In genomic region chr10:43073721-43074120, GRCh38 we compare ENCODE assay signal across 32 cellular contexts. TPM values are rescaled to one million over a fixed set of nuclear protein-coding genes. Genes with fewer than 3 reads are reported as not detected.
"Had no signal": no experiment of that assay in that cellular context is flagged by ENCODE, and none has a peak within 500 bp of the region (broad histone marks: within the 10 kb centered on the region; RNA-seq: fewer than 3 reads in every experiment).

No MANE protein-coding gene starts in this region.

- H3K4me3 Mint-ChIP-seq: activated CD4-positive, alpha-beta memory T cell treated with anti-CD3 and anti-CD28 coated beads for 36 hours; activated CD4-positive, alpha-beta T cell treated with anti-CD3 and anti-CD28 coated beads for 36 hours; activated CD4-positive, alpha-beta T cell treated with anti-CD3 and anti-CD28 coated beads, Interleukin-2, amount 10 ng/mL, durations not matched to agents 24 days and 14 days; activated CD8-positive, alpha-beta memory T cell treated with anti-CD3 and anti-CD28 coated beads, Interleukin-2, amount 10 ng/mL, durations not matched to agents 7 days and 5 days; activated CD8-positive, alpha-beta T cell treated with anti-CD3 and anti-CD28 coated beads, Interleukin-2, amount 10 ng/mL, durations not matched to agents 7 days and 5 days; activated naive CD4-positive, alpha-beta T cell treated with anti-CD3 and anti-CD28 coated beads for 36 hours; activated naive CD4-positive, alpha-beta T cell treated with anti-CD3 and anti-CD28 coated beads, Interleukin-2, amount 50 U/mL, for 24 hours; activated naive CD8-positive, alpha-beta T cell treated with anti-CD3 and anti-CD28 coated beads for 36 hours; activated naive CD8-positive, alpha-beta T cell treated with anti-CD3 and anti-CD28 coated beads, Interleukin-2, amount 50 U/mL, for 24 hours; activated T-helper 1 cell treated with anti-CD3 and anti-CD28 coated beads, Interleukin-12 subunit alpha, Interleukin-12 subunit beta, Interleukin-2, Interleukin-4 antibody, amounts not matched to agents 30 ng/mL and 10 ng/mL and 1 ng/mL, durations not matched to agents 14 hours and 24 hours and 36 hours; dendritic cell treated with granulocyte-macrophage colony-stimulating factor and Interleukin-4, amounts not matched to agents 40 ng/mL and 50 ng/mL, for 4 days; endodermal cell had no signal

- H3K27ac ChIP-seq: adrenal gland, body of pancreas, coronary artery, dorsolateral prefrontal cortex, gastrocnemius medialis had no signal

- H3K4me3 ChIP-seq: adrenal gland, body of pancreas, coronary artery, dorsolateral prefrontal cortex, gastrocnemius medialis had no signal

- H3K27ac Mint-ChIP-seq: activated CD4-positive, alpha-beta memory T cell treated with anti-CD3 and anti-CD28 coated beads for 36 hours; activated CD4-positive, alpha-beta T cell treated with anti-CD3 and anti-CD28 coated beads for 36 hours; activated CD4-positive, alpha-beta T cell treated with anti-CD3 and anti-CD28 coated beads, Interleukin-2, amount 10 ng/mL, durations not matched to agents 24 days and 14 days; activated CD8-positive, alpha-beta memory T cell treated with anti-CD3 and anti-CD28 coated beads, Interleukin-2, amount 10 ng/mL, durations not matched to agents 7 days and 5 days; activated CD8-positive, alpha-beta T cell treated with anti-CD3 and anti-CD28 coated beads, Interleukin-2, amount 10 ng/mL, durations not matched to agents 7 days and 5 days; activated naive CD4-positive, alpha-beta T cell treated with anti-CD3 and anti-CD28 coated beads for 36 hours; activated naive CD4-positive, alpha-beta T cell treated with anti-CD3 and anti-CD28 coated beads, Interleukin-2, amount 50 U/mL, for 24 hours; activated naive CD8-positive, alpha-beta T cell treated with anti-CD3 and anti-CD28 coated beads for 36 hours; activated naive CD8-positive, alpha-beta T cell treated with anti-CD3 and anti-CD28 coated beads, Interleukin-2, amount 50 U/mL, for 24 hours; activated T-helper 1 cell treated with anti-CD3 and anti-CD28 coated beads, Interleukin-12 subunit alpha, Interleukin-12 subunit beta, Interleukin-2, Interleukin-4 antibody, amounts not matched to agents 30 ng/mL and 10 ng/mL and 1 ng/mL, durations not matched to agents 14 hours and 24 hours and 36 hours; activated T-helper 2 cell treated with anti-CD3 and anti-CD28 coated beads, Interferon-gamma antibody, Interleukin-2, Interleukin-4, amounts not matched to agents 10 μg/mL and 5 μg/mL and 100 μg/mL, durations not matched to agents 14 hours and 24 hours and 36 hours; dendritic cell treated with granulocyte-macrophage colony-stimulating factor and Interleukin-4, amounts not matched to agents 40 ng/mL and 50 ng/mL, for 4 days; endodermal cell had no signal

- DNase-seq: activated CD4-positive, alpha-beta memory T cell treated with anti-CD3 and anti-CD28 coated beads for 36 hours; activated CD4-positive, alpha-beta T cell treated with anti-CD3 and anti-CD28 coated beads for 36 hours; activated CD4-positive, alpha-beta T cell treated with anti-CD3 and anti-CD28 coated beads, Interleukin-2, amount 10 ng/mL, durations not matched to agents 24 days and 14 days; activated CD4-positive, CD25-positive, alpha-beta regulatory T cell; activated CD4-positive, CD25-positive, alpha-beta regulatory T cell treated with anti-CD3 and anti-CD28 coated beads, Interleukin-2, amount 50 U/mL, for 72 hours; activated CD8-positive, alpha-beta memory T cell treated with anti-CD3 and anti-CD28 coated beads, Interleukin-2, amount 10 ng/mL, durations not matched to agents 7 days and 5 days; activated CD8-positive, alpha-beta memory T cell treated with anti-CD3 and anti-CD28 coated beads, Interleukin-2, amount 50 U/mL, for 4 hours; activated CD8-positive, alpha-beta T cell treated with anti-CD3 and anti-CD28 coated beads, Interleukin-2, amount 10 ng/mL, durations not matched to agents 7 days and 5 days; activated effector memory CD4-positive, alpha-beta T cell treated with anti-CD3 and anti-CD28 coated beads, Interleukin-2, amount 50 U/mL, for 16 hours; activated naive CD4-positive, alpha-beta T cell treated with anti-CD3 and anti-CD28 coated beads for 36 hours; activated naive CD8-positive, alpha-beta T cell treated with anti-CD3 and anti-CD28 coated beads for 36 hours; activated naive CD8-positive, alpha-beta T cell treated with anti-CD3 and anti-CD28 coated beads, Interleukin-2, amount 50 U/mL, for 24 hours; activated T-cell treated with anti-CD3 and anti-CD28 coated beads, Interleukin-2, amount 50 U/mL, for 1 hour; activated T-cell treated with anti-CD3 and anti-CD28 coated beads, Interleukin-2, amount 50 U/mL, for 48 hours; adrenal gland; amygdala; body of pancreas; central memory CD4-positive, alpha-beta T cell; cerebellar nuclear complex; dorsolateral prefrontal cortex; effector memory CD4-positive, alpha-beta T cell; endodermal cell; foreskin fibroblast; gastrocnemius medialis; glutamatergic neuron; T-helper 2 cell had no signal

- H3K36me3 Mint-ChIP-seq: activated CD4-positive, alpha-beta memory T cell treated with anti-CD3 and anti-CD28 coated beads for 36 hours; activated CD8-positive, alpha-beta memory T cell treated with anti-CD3 and anti-CD28 coated beads, Interleukin-2, amount 10 ng/mL, durations not matched to agents 7 days and 5 days; activated naive CD4-positive, alpha-beta T cell treated with anti-CD3 and anti-CD28 coated beads, Interleukin-2, amount 50 U/mL, for 24 hours; activated naive CD8-positive, alpha-beta T cell treated with anti-CD3 and anti-CD28 coated beads for 36 hours had no signal

- H3K36me3 ChIP-seq: adrenal gland, gastrocnemius medialis had no signal

- H3K9me3 Mint-ChIP-seq: activated CD4-positive, alpha-beta memory T cell treated with anti-CD3 and anti-CD28 coated beads for 36 hours; activated CD4-positive, alpha-beta T cell treated with anti-CD3 and anti-CD28 coated beads, Interleukin-2, amount 10 ng/mL, durations not matched to agents 24 days and 14 days; activated naive CD4-positive, alpha-beta T cell treated with anti-CD3 and anti-CD28 coated beads for 36 hours; activated naive CD4-positive, alpha-beta T cell treated with anti-CD3 and anti-CD28 coated beads, Interleukin-2, amount 50 U/mL, for 24 hours; activated naive CD8-positive, alpha-beta T cell treated with anti-CD3 and anti-CD28 coated beads for 36 hours; activated naive CD8-positive, alpha-beta T cell treated with anti-CD3 and anti-CD28 coated beads, Interleukin-2, amount 50 U/mL, for 24 hours; activated T-helper 1 cell treated with anti-CD3 and anti-CD28 coated beads, Interleukin-12 subunit alpha, Interleukin-12 subunit beta, Interleukin-2, Interleukin-4 antibody, amounts not matched to agents 30 ng/mL and 10 ng/mL and 1 ng/mL, durations not matched to agents 14 hours and 24 hours and 36 hours; activated T-helper 2 cell treated with anti-CD3 and anti-CD28 coated beads, Interferon-gamma antibody, Interleukin-2, Interleukin-4, amounts not matched to agents 10 μg/mL and 5 μg/mL and 100 μg/mL, durations not matched to agents 14 hours and 24 hours and 36 hours; dendritic cell treated with granulocyte-macrophage colony-stimulating factor and Interleukin-4, amounts not matched to agents 40 ng/mL and 50 ng/mL, for 4 days; endodermal cell had no signal

- H3K9me3 ChIP-seq: adrenal gland, body of pancreas, gastrocnemius medialis had no signal

- H3K4me1 Mint-ChIP-seq: activated naive CD4-positive, alpha-beta T cell treated with anti-CD3 and anti-CD28 coated beads, Interleukin-2, amount 50 U/mL, for 24 hours; activated naive CD8-positive, alpha-beta T cell treated with anti-CD3 and anti-CD28 coated beads, Interleukin-2, amount 50 U/mL, for 24 hours; endodermal cell had no signal

- ATAC-seq: activated CD4-positive, alpha-beta T cell treated with anti-CD3 and anti-CD28 coated beads for 36 hours; activated CD8-positive, alpha-beta memory T cell treated with anti-CD3 and anti-CD28 coated beads, Interleukin-2, amount 10 ng/mL, durations not matched to agents 7 days and 5 days; activated CD8-positive, alpha-beta T cell treated with anti-CD3 and anti-CD28 coated beads, Interleukin-2, amount 10 ng/mL, durations not matched to agents 7 days and 5 days; activated naive CD8-positive, alpha-beta T cell treated with anti-CD3 and anti-CD28 coated beads, Interleukin-2, amount 50 U/mL, for 24 hours; body of pancreas; esophagus mucosa; gastrocnemius medialis had no signal

- H3K4me1 ChIP-seq: adrenal gland had no signal

RNA-seq across cellular contexts. Expression of gene RET, which starts 3.1 kb away (rescaled TPM):
- total RNA-seq: activated naive CD8-positive, alpha-beta T cell treated with anti-CD3 and anti-CD28 coated beads for 36 hours had no signal
